Comparison of ENCODE assay signal across 12 cellular contexts in the genomic region with DNA sequence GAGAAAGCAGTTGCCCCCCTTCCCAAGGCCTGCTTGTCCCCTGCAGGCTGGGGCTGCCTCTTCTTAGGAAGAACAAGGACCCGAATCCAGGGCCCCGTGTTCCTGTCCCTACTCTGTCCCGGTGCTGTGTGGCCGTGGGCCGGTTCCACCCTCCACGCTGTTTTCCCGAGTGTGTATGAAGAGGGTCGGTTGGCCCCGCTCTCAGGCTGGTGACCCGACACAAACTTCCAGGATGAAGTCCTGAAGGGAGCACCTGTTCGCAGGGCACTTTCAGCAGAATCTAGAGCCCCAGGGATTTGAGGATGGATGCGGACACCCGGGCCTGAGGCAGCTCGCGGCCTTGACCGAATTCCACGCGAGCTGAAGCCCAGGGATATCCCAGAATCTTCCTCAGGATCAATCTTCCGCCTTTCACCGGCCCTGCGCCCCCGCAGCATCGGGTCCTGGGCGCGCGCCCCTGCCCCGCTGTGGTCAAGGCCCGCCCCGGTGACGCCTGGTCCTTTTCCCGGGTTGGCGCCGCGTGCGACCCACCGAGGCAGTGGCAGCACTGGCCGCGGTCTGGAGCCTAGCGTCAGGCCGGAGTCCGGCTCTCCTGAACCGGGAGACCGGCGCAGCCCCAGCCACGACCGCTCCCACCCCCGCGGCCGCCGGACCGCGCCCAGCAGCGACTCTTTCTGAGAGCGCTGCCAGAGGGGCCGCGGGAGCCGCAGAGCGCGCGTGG. TPM values are rescaled to one million over a fixed set of nuclear protein-coding genes. Genes with fewer than 3 reads are reported as not detected.
DNase-seq lines count a peak whose midpoint lies in the region; ATAC-seq and TF ChIP-seq lines count a peak whose summit lies in the region.
"Had no signal": no experiment of that assay in that cellular context is flagged by ENCODE, and none has a peak within 500 bp of the region (broad histone marks: within the 10 kb centered on the region; RNA-seq: fewer than 3 reads in every experiment).

No MANE protein-coding gene starts in this region.

- peak overlapping the region in 1 of 59 donors; percentile 63 for H3K27ac ChIP-seq in dorsolateral prefrontal cortex
- no peak overlapping the region for H3K27ac ChIP-seq in sigmoid colon

- peak overlapping the region; percentile 41 for H3K4me3 ChIP-seq in H7 (ENCODE audit: insufficient read depth, low read depth, low read length)
- peak overlapping the region in 51 of 59 donors; percentile 10 to 69 (median 54) for H3K4me3 ChIP-seq in dorsolateral prefrontal cortex
- peak overlapping the region in 3 of 4 donors; percentile 33 to 48 (median 47) for H3K4me3 ChIP-seq in sigmoid colon

- no peak for TF ChIP-seq EP300 in sigmoid colon (IDR thresholded peaks at IDR 0.05)

- H3K27me3 ChIP-seq in H7 (ENCODE audit: control insufficient read depth, insufficient read depth, low read length) (peaks cover 46% of the 10 kb centered on the region), dorsolateral prefrontal cortex (peaks cover 0 to 63% (median 38%) of the 10 kb centered on the region in 45 donors), sigmoid colon (peaks cover 39 to 70% (median 50%) of the 10 kb centered on the region in 3 donors)

- H3K4me1 ChIP-seq in sigmoid colon: peaks cover 0 to 24% (median 16%) of the 10 kb centered on the region in 4 donors

- no peak for TF ChIP-seq POLR2A in sigmoid colon (IDR thresholded peaks at IDR 0.05)

- intact Hi-C loops in dorsolateral prefrontal cortex (cut with DNase I) (no loop called here), sigmoid colon (cut with DNase I) (no loop called here)

- 14 to 20% methylated on average over 60 of the region's 60 CpGs for WGBS in sigmoid colon, 2 donors

- no peaks in the 10 kb centered on the region for H3K9me3 ChIP-seq in sigmoid colon

- TF ChIP-seq CTCF in dorsolateral prefrontal cortex (IDR thresholded peaks at IDR 0.05 in 54 of 56, conservative IDR thresholded peaks at IDR 0.05 in 2 of 56; ENCODE audit: low read depth in 1 of 56, partially characterized antibody in 56 of 56): no peak
- no peak for TF ChIP-seq CTCF in sigmoid colon (IDR thresholded peaks at IDR 0.05)

- POLR2A ChIA-PET in HEK293T (lab: Yijun Ruan, JAX): no interaction called here

- CTCF ChIA-PET in HEK293T (lab: Yijun Ruan, JAX): no interaction called here

- ATAC-seq in HG02973 (IDR thresholded peaks at IDR 0.05; ENCODE audit: unreplicated experiment): no peak
- ATAC-seq in HG03442 (IDR thresholded peaks at IDR 0.05; ENCODE audit: unreplicated experiment): no peak
- ATAC-seq: naive thymus-derived CD8-positive, alpha-beta T cell had no signal

- H3K36me3 ChIP-seq in H7 (replicated peaks; ENCODE audit: control insufficient read depth, insufficient read depth, low read length): no peaks in the 10 kb centered on the region
- no peaks in the 10 kb centered on the region for H3K36me3 ChIP-seq in sigmoid colon

- no peak for DNase-seq in H7
- peak in 1 of 10 donors; percentile 56 for DNase-seq in dorsolateral prefrontal cortex
- peak; percentile 60 for DNase-seq in islet precursor cell
- DNase-seq in sigmoid colon: peak; percentile 40
- no peak for DNase-seq in HEK293T (ENCODE audit: extremely low spot score)
- no peak for DNase-seq in Ammon's horn (ENCODE audit: low spot score)
- DNase-seq: activated T-cell treated with anti-CD3 and anti-CD28 coated beads, Interleukin-2, amount 50 U/mL, for 24 hours; naive thymus-derived CD8-positive, alpha-beta T cell; SIG-M5 had no signal

TF ChIP-seq in HEK293T, 16 proteins besides CTCF, POLR2A, EP300 and RAD21:
- no peak for TF ChIP-seq ZNF384 (IDR thresholded peaks at IDR 0.05)
- TF ChIP-seq L3MBTL2 (conservative IDR thresholded peaks at IDR 0.05): no peak
- no peak for TF ChIP-seq SP1 (IDR thresholded peaks at IDR 0.05)
- TF ChIP-seq FOXA1 (IDR thresholded peaks at IDR 0.05): no peak
- no peak for TF ChIP-seq FOXK2 (IDR thresholded peaks at IDR 0.05)
- TF ChIP-seq HDGF (IDR thresholded peaks at IDR 0.05; ENCODE audit: borderline replicate concordance): no peak
- no peak for TF ChIP-seq SUZ12 (IDR thresholded peaks at IDR 0.05)
- TF ChIP-seq FOXM1 (IDR thresholded peaks at IDR 0.05; ENCODE audit: borderline replicate concordance): no peak
- no peak for TF ChIP-seq BHLHE40 (IDR thresholded peaks at IDR 0.05; ENCODE audit: borderline replicate concordance)

RNA-seq across cellular contexts. Expression of gene CHST8, which starts 0.5 kb away (rescaled TPM):
- 27.0 and 39.4 TPM in 2 replicates for total RNA-seq in H7 (2014; rRNA removed; shearing (Covaris generic))
- total RNA-seq in dorsolateral prefrontal cortex: 10 to 100 TPM in 17 of 120 experiments, 1 to 10 TPM in 103; 3.0 to 15.5 (median 7.4) TPM
- under 1 TPM in 1 of 4 donors, not detected in 3; 0.36 TPM for total RNA-seq in sigmoid colon
- under 1 TPM in 2 of 3 donors, not detected in 1; 0.35 to 0.60 TPM for polyA plus RNA-seq in sigmoid colon
- total RNA-seq: M059J; naive thymus-derived CD8-positive, alpha-beta T cell had no signal
- polyA plus RNA-seq: naive thymus-derived CD8-positive, alpha-beta T cell had no signal

Comparison
In these comparisons a context has a peak if more than half of its experiments do, and no peak if none do; other contexts are left out.
1. DNase-seq: peak in islet precursor cell (single experiment) and sigmoid colon (single experiment); none in H7 (single experiment), HEK293T (single experiment) and Ammon's horn (single experiment).
2. Peak in every context shown above with its lines, with median percentiles within 50 percentile points of each other: H3K4me3 ChIP-seq.